Comparison of ENCODE assay signal across 17 cellular contexts in the genomic region with DNA sequence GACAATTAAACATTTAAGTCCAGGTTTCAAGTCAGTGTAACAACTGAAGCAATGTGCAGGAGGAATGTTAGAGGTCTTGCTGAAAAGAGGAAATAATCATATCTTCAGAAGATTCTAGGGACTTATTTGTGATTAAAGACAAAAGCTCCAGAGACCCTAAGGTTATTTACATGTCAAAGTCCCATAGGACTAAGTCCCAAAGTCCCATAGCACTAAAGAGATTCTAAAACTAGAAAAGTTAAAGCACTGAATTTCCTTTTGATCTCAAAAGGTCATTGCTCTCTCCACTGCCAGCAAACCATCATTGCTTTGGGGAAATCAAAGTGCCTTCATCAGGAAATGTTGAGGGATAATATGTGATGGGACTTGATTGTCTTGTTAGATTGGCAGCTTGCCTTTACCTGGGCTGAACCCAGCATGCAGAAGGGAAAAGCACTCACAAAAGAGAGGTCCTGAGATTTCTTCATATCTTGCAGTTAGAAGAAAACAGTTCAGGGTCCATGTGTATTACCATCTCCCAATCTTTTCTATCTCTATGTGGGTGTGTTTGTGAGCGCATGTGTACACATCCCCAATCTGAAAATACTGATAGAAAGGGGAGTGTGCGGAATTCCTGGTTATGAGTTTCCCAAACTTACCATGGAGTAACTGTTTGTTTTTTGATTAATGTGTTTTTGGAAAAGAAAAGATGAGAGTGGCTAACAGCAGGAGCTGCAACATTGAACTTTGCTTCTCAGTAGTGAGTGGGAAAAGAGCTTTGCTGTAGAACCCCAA. TPM values are rescaled to one million over a fixed set of nuclear protein-coding genes. Genes with fewer than 3 reads are reported as not detected.
DNase-seq lines count a peak whose midpoint lies in the region; ATAC-seq and TF ChIP-seq lines count a peak whose summit lies in the region.
"Had no signal": no experiment of that assay in that cellular context is flagged by ENCODE, and none has a peak within 500 bp of the region (broad histone marks: within the 10 kb centered on the region; RNA-seq: fewer than 3 reads in every experiment).

No MANE protein-coding gene starts in this region.

- H3K9me3 Mint-ChIP-seq in brain: no peaks in the 10 kb centered on the region
- no peaks in the 10 kb centered on the region for H3K9me3 Mint-ChIP-seq in stimulated activated naive B cell treated with anti-CD40 and anti-IgM and Interleukin-4, amounts not matched to agents 10 μg/mL and 1 μg/mL and 100 μg/mL, for 72 hours
- H3K9me3 Mint-ChIP-seq: CD8-positive, alpha-beta memory T cell had no signal

- H3K36me3 ChIP-seq in left ventricle myocardium inferior: peaks cover 94% of the 10 kb centered on the region
- peaks cover 0 to 100% (median 94%) of the 10 kb centered on the region in 9 donors for H3K36me3 ChIP-seq in heart left ventricle

- H3K4me1 Mint-ChIP-seq in brain: no peaks in the 10 kb centered on the region
- H3K4me1 Mint-ChIP-seq in stimulated activated naive B cell treated with anti-CD40 and anti-IgM and Interleukin-4, amounts not matched to agents 10 μg/mL and 1 μg/mL and 100 μg/mL, for 72 hours: peaks cover 10 to 19% of the 10 kb centered on the region in 2 donors
- H3K4me1 Mint-ChIP-seq: CD8-positive, alpha-beta memory T cell had no signal

- H3K4me3 ChIP-seq in left ventricle myocardium inferior (no peak overlapping the region), heart left ventricle (no peak overlapping the region)
- H3K4me3 ChIP-seq: HAP-1 had no signal

- H3K27me3 Mint-ChIP-seq in brain: no peaks in the 10 kb centered on the region
- no peaks in the 10 kb centered on the region for H3K27me3 Mint-ChIP-seq in stimulated activated naive B cell treated with anti-CD40 and anti-IgM and Interleukin-4, amounts not matched to agents 10 μg/mL and 1 μg/mL and 100 μg/mL, for 72 hours
- H3K27me3 Mint-ChIP-seq: CD8-positive, alpha-beta memory T cell had no signal

- no peaks in the 10 kb centered on the region for H3K27me3 ChIP-seq in left ventricle myocardium inferior (ENCODE audit: low read depth)
- H3K27me3 ChIP-seq in heart left ventricle: no peaks in the 10 kb centered on the region
- no peaks in the 10 kb centered on the region for H3K27me3 ChIP-seq in foreskin keratinocyte
- H3K27me3 ChIP-seq: BE2C had no signal

- H3K36me3 Mint-ChIP-seq in brain: peaks cover 73% of the 10 kb centered on the region
- peaks cover 28 to 31% of the 10 kb centered on the region in 2 donors for H3K36me3 Mint-ChIP-seq in stimulated activated naive B cell treated with anti-CD40 and anti-IgM and Interleukin-4, amounts not matched to agents 10 μg/mL and 1 μg/mL and 100 μg/mL, for 72 hours

- H3K4me1 ChIP-seq in left ventricle myocardium inferior: peaks cover 12% of the 10 kb centered on the region
- no peaks in the 10 kb centered on the region for H3K4me1 ChIP-seq in heart left ventricle
- H3K4me1 ChIP-seq in foreskin keratinocyte: peaks cover 6% of the 10 kb centered on the region
- H3K4me1 ChIP-seq: BE2C had no signal

- WGBS in heart left ventricle, 4 donors: 91 to 95% (median 93%) methylated on average over 2 of the region's 2 CpGs

- TF ChIP-seq POLR2A in heart left ventricle (IDR thresholded peaks at IDR 0.05): no peak

- DNase-seq in left ventricle myocardium inferior (no peak), heart left ventricle (no peak), NCI-H69 (lab: John Stamatoyannopoulos, UW) (peak; percentile 41), foreskin keratinocyte (no peak), NCI-H526 treated with DMSO at 0.1 percent for 48 hours (lab: John Stamatoyannopoulos, UW) (no peak)
- no peak for DNase-seq in stimulated activated naive B cell treated with anti-CD40 and anti-IgM and Interleukin-4, amounts not matched to agents 10 μg/mL and 1 μg/mL and 100 μg/mL, for 72 hours
- DNase-seq in stimulated activated CD4-positive, alpha-beta T cell treated with anti-CD3 and anti-CD28 coated beads, Interleukin-2, amount 100 ng/mL, for 24 hours: no peak
- DNase-seq: BE2C; CD8-positive, alpha-beta memory T cell; NCI-H1092 treated with DMSO at 0.1 percent for 48 hours; NCI-H187 treated with DMSO at 0.1 percent for 48 hours; NCI-H446; NCI-H774; SK-N-SH had no signal

- H3K27ac Mint-ChIP-seq in brain: peak overlapping the region in 3 of 5 experiments; percentile 7 to 53 (median 33)
- H3K27ac Mint-ChIP-seq in stimulated activated naive B cell treated with anti-CD40 and anti-IgM and Interleukin-4, amounts not matched to agents 10 μg/mL and 1 μg/mL and 100 μg/mL, for 72 hours: peak overlapping the region; percentile 20

- intact Hi-C loops in left ventricle myocardium inferior (cut with micrococcal nuclease): no loop called here
- intact Hi-C loops in heart left ventricle (cut with DNase I): loop anchor here in 1 of 10 donors (5.0 kb wide), 1 partner anchor 80 kb away; no protein-coding TSS in a partner anchor

- no peaks in the 10 kb centered on the region for H3K9me3 ChIP-seq in left ventricle myocardium inferior (replicated peaks)
- no peaks in the 10 kb centered on the region for H3K9me3 ChIP-seq in heart left ventricle
- H3K9me3 ChIP-seq: BE2C, HAP-1, SK-N-SH had no signal

- H3K4me3 Mint-ChIP-seq in brain: no peak overlapping the region
- H3K4me3 Mint-ChIP-seq in stimulated activated naive B cell treated with anti-CD40 and anti-IgM and Interleukin-4, amounts not matched to agents 10 μg/mL and 1 μg/mL and 100 μg/mL, for 72 hours: peak overlapping the region; percentile 26 to 50
- H3K4me3 Mint-ChIP-seq: CD8-positive, alpha-beta memory T cell had no signal

- H3K27ac ChIP-seq in left ventricle myocardium inferior (replicated peaks) (peak overlapping the region; percentile 1), heart left ventricle (no peak overlapping the region), foreskin keratinocyte (no peak overlapping the region)

- TF ChIP-seq CTCF in left ventricle myocardium inferior (IDR thresholded peaks at IDR 0.05; ENCODE audit: borderline replicate concordance) (no peak), heart left ventricle (IDR thresholded peaks at IDR 0.05) (no peak), brain (conservative IDR thresholded peaks at IDR 0.05) (no peak), foreskin keratinocyte (conservative IDR thresholded peaks at IDR 0.05) (no peak)

- ATAC-seq in heart left ventricle: no peak
- peak; percentile 33 to 47 for ATAC-seq in stimulated activated naive B cell treated with anti-CD40 and anti-IgM and Interleukin-4, amounts not matched to agents 10 μg/mL and 1 μg/mL and 100 μg/mL, for 72 hours (replicated peaks)
- ATAC-seq in foreskin keratinocyte: no peak
- ATAC-seq: Right ventricle myocardium inferior had no signal

RNA-seq across cellular contexts. Expression of a gene that starts 21.8 kb away (rescaled TPM):
- total RNA-seq in left ventricle myocardium inferior (5.6 TPM), heart left ventricle (1 to 10 TPM; 2.1 to 5.7 (median 3.2) TPM), foreskin keratinocyte (1.2 TPM in 2 replicates)
- polyA plus RNA-seq in heart left ventricle (1 to 10 TPM; 1.8 to 5.8 TPM), brain (ENCODE audit: insufficient read depth, low read depth, low replicate concordance) (0.29 TPM), foreskin keratinocyte (1.3 TPM in 2 replicates)

RNA-seq across cellular contexts. Expression of a gene that starts 35.4 kb away (rescaled TPM):
- total RNA-seq in left ventricle myocardium inferior: 97.1 TPM
- 10 to 100 TPM; 44.5 to 71.7 (median 54.2) TPM for total RNA-seq in heart left ventricle
- 10 to 100 TPM; 18.0 to 33.6 TPM for polyA plus RNA-seq in heart left ventricle
- polyA plus RNA-seq in brain (ENCODE audit: insufficient read depth, low read depth, low replicate concordance): 9.6 TPM
- 33.3 and 38.8 TPM in 2 replicates for total RNA-seq in foreskin keratinocyte
- 14.8 and 15.5 TPM in 2 replicates for polyA plus RNA-seq in foreskin keratinocyte

RNA-seq across cellular contexts. Expression of a gene that starts 35.7 kb away (rescaled TPM):
- total RNA-seq in left ventricle myocardium inferior (15.8 TPM), heart left ventricle (10 to 100 TPM; 13.3 to 21.9 (median 18.4) TPM), foreskin keratinocyte (24.2 and 25.0 TPM in 2 replicates)
- polyA plus RNA-seq in heart left ventricle (1 to 10 TPM; 7.5 to 9.3 TPM), brain (ENCODE audit: insufficient read depth, low read depth, low replicate concordance) (16.7 TPM), foreskin keratinocyte (19.6 and 21.6 TPM in 2 replicates)

RNA-seq across cellular contexts. Expression of a gene that starts 35.8 kb away (rescaled TPM):
- 14.0 TPM for total RNA-seq in left ventricle myocardium inferior
- total RNA-seq in heart left ventricle: 10 to 100 TPM in 8 of 9 donors, 1 to 10 TPM in 1; 9.9 to 21.8 (median 17.8) TPM
- polyA plus RNA-seq in heart left ventricle: 10 to 100 TPM in 1 of 2 donors, 1 to 10 TPM in 1; 7.8 to 18.2 TPM
- polyA plus RNA-seq in brain (ENCODE audit: insufficient read depth, low read depth, low replicate concordance): 15.2 TPM
- total RNA-seq in foreskin keratinocyte: 15.4 and 16.7 TPM in 2 replicates
- polyA plus RNA-seq in foreskin keratinocyte: 12.5 and 12.9 TPM in 2 replicates

Comparison
In these comparisons a context has a peak if more than half of its experiments do, and no peak if none do; other contexts are left out.
1. ATAC-seq: peak in stimulated activated naive B cell treated with anti-CD40 and anti-IgM and Interleukin-4, amounts not matched to agents 10 μg/mL and 1 μg/mL and 100 μg/mL, for 72 hours (2 of 2); none in heart left ventricle (0 of 4) and foreskin keratinocyte (single experiment).
2. H3K4me3 Mint-ChIP-seq: peak in stimulated activated naive B cell treated with anti-CD40 and anti-IgM and Interleukin-4, amounts not matched to agents 10 μg/mL and 1 μg/mL and 100 μg/mL, for 72 hours (2 of 2); none in brain (0 of 5).